Comparison of ENCODE assay signal across 28 cellular contexts in genomic region chr3:98554580-98554979, GRCh38. TPM values are rescaled to one million over a fixed set of nuclear protein-coding genes. Genes with fewer than 3 reads are reported as not detected.
DNase-seq lines count a peak whose midpoint lies in the region; ATAC-seq, FAIRE-seq and TF ChIP-seq lines count a peak whose summit lies in the region.
"Had no signal": no experiment of that assay in that cellular context is flagged by ENCODE, and none has a peak within 500 bp of the region (broad histone marks: within the 10 kb centered on the region; RNA-seq: fewer than 3 reads in every experiment).

No MANE protein-coding gene starts in this region.

- CTCF ChIA-PET in activated CD4-positive, alpha-beta T cell treated with anti-CD3 and anti-CD28 coated beads for 36 hours (lab: Charles Lee): interaction anchor here (1.8 to 2.7 kb wide), 3 partner anchors 9 to 17 kb away, joined by 5 to 17 read pairs (median 7); no protein-coding TSS in a partner anchor

- H3K27ac Mint-ChIP-seq in activated CD4-positive, alpha-beta T cell treated with anti-CD3 and anti-CD28 coated beads for 36 hours: peak overlapping the region; percentile 94
- H3K27ac Mint-ChIP-seq in T-helper 2 cell treated with Interferon-gamma antibody and Interleukin-4, amounts not matched to agents 5 μg/mL and 100 μg/mL, for 36 hours: peak overlapping the region; percentile 95
- H3K27ac Mint-ChIP-seq in effector memory CD8-positive, alpha-beta T cell: peak overlapping the region; percentile 86 to 95
- H3K27ac Mint-ChIP-seq: B cell, IgD-negative memory B cell, naive B cell had no signal

- peak overlapping the region; percentile 65; the same call in 1 of the 2 replicates for H3K4me3 ChIP-seq in GM12864 (ENCODE audit: low read depth, low read length)
- H3K4me3 ChIP-seq: cardiac muscle cell, right lobe of liver, stomach, upper lobe of left lung had no signal

- no peak for ATAC-seq in activated CD4-positive, alpha-beta T cell treated with anti-CD3 and anti-CD28 coated beads for 36 hours
- no peak for ATAC-seq in effector memory CD8-positive, alpha-beta T cell (replicated peaks)
- ATAC-seq in HG02571 (IDR thresholded peaks at IDR 0.05; ENCODE audit: unreplicated experiment): no peak

- H3K9me3 Mint-ChIP-seq in activated CD4-positive, alpha-beta T cell treated with anti-CD3 and anti-CD28 coated beads for 36 hours (ENCODE audit: low read depth): no peaks in the 10 kb centered on the region
- H3K9me3 Mint-ChIP-seq in T-helper 2 cell treated with Interferon-gamma antibody and Interleukin-4, amounts not matched to agents 5 μg/mL and 100 μg/mL, for 36 hours: peaks cover 6% of the 10 kb centered on the region
- no peaks in the 10 kb centered on the region for H3K9me3 Mint-ChIP-seq in effector memory CD8-positive, alpha-beta T cell
- H3K9me3 Mint-ChIP-seq: activated B cell treated with CpG ODN at 0.5 μM for 24 hours had no signal

- DNase-seq in activated CD4-positive, alpha-beta T cell treated with anti-CD3 and anti-CD28 coated beads for 36 hours: no peak
- no peak for DNase-seq in activated CD4-positive, alpha-beta T cell treated with anti-CD3 and anti-CD28 coated beads for 48 hours
- DNase-seq in GM12864 (ENCODE audit: low read depth): no peak
- no peak for DNase-seq in T-helper 2 cell treated with Interferon-gamma antibody and Interleukin-4, amounts not matched to agents 5 μg/mL and 100 μg/mL, for 36 hours (ENCODE audit: low spot score)
- DNase-seq in effector memory CD8-positive, alpha-beta T cell: no peak
- no peak for DNase-seq in D721Med (ENCODE audit: insufficient read length, low spot score)
- DNase-seq in hepatic stellate cell (ENCODE audit: low spot score): no peak
- DNase-seq: 8988T, activated B cell treated with CpG ODN at 0.5 μM for 24 hours, DMS 273 treated with DMSO at 0.1 percent for 48 hours, foreskin melanocyte, kidney, naive B cell, NCI-H2171 treated with DMSO at 0.1 percent for 48 hours, NCI-H69, right lobe of liver, SHP77 treated with DMSO at 0.1 percent for 48 hours, stomach, upper lobe of left lung had no signal

- H3K36me3 Mint-ChIP-seq in activated CD4-positive, alpha-beta T cell treated with anti-CD3 and anti-CD28 coated beads for 36 hours (ENCODE audit: low read depth): peaks cover 11% of the 10 kb centered on the region
- peaks cover 53% of the 10 kb centered on the region for H3K36me3 Mint-ChIP-seq in T-helper 2 cell treated with Interferon-gamma antibody and Interleukin-4, amounts not matched to agents 5 μg/mL and 100 μg/mL, for 36 hours (ENCODE audit: low read depth)
- peaks cover 3% of the 10 kb centered on the region for H3K36me3 Mint-ChIP-seq in effector memory CD8-positive, alpha-beta T cell (ENCODE audit: insufficient read depth)
- H3K36me3 Mint-ChIP-seq: IgD-negative memory B cell, naive B cell had no signal

- POLR2A ChIA-PET in activated CD4-positive, alpha-beta T cell treated with anti-CD3 and anti-CD28 coated beads for 36 hours (lab: Charles Lee): no interaction called here

- no peak for FAIRE-seq in D721Med (lab: Jason Lieb, UNC)
- FAIRE-seq: G401.6, kidney had no signal

- TF ChIP-seq CTCF in GM12864 (IDR thresholded peaks at IDR 0.05; ENCODE audit: low read depth, low read length, missing control alignments): no peak
- no peak for TF ChIP-seq CTCF in D721Med (IDR thresholded peaks at IDR 0.05; ENCODE audit: insufficient read depth, missing control alignments)

- peaks cover 87% of the 10 kb centered on the region for H3K4me1 Mint-ChIP-seq in activated CD4-positive, alpha-beta T cell treated with anti-CD3 and anti-CD28 coated beads for 36 hours
- H3K4me1 Mint-ChIP-seq in T-helper 2 cell treated with Interferon-gamma antibody and Interleukin-4, amounts not matched to agents 5 μg/mL and 100 μg/mL, for 36 hours (ENCODE audit: low read depth): peaks cover 87% of the 10 kb centered on the region
- peaks cover 43 to 80% of the 10 kb centered on the region in 2 donors for H3K4me1 Mint-ChIP-seq in effector memory CD8-positive, alpha-beta T cell (ENCODE audit: low read depth in 2 of 2)
- H3K4me1 Mint-ChIP-seq: naive B cell had no signal

- H3K27me3 Mint-ChIP-seq in activated CD4-positive, alpha-beta T cell treated with anti-CD3 and anti-CD28 coated beads for 36 hours: no peaks in the 10 kb centered on the region
- no peaks in the 10 kb centered on the region for H3K27me3 Mint-ChIP-seq in T-helper 2 cell treated with Interferon-gamma antibody and Interleukin-4, amounts not matched to agents 5 μg/mL and 100 μg/mL, for 36 hours (ENCODE audit: low read depth)
- H3K27me3 Mint-ChIP-seq in effector memory CD8-positive, alpha-beta T cell: no peaks in the 10 kb centered on the region

- intact Hi-C loops in activated CD4-positive, alpha-beta T cell treated with anti-CD3 and anti-CD28 coated beads for 36 hours (cut with DNase I, micrococcal nuclease): no loop called here

- peak overlapping the region; percentile 67 for H3K4me3 Mint-ChIP-seq in activated CD4-positive, alpha-beta T cell treated with anti-CD3 and anti-CD28 coated beads for 36 hours
- peak overlapping the region; percentile 83 for H3K4me3 Mint-ChIP-seq in T-helper 2 cell treated with Interferon-gamma antibody and Interleukin-4, amounts not matched to agents 5 μg/mL and 100 μg/mL, for 36 hours
- peak overlapping the region in 1 of 2 donors; percentile 80 for H3K4me3 Mint-ChIP-seq in effector memory CD8-positive, alpha-beta T cell
- H3K4me3 Mint-ChIP-seq: activated B cell treated with CpG ODN at 0.5 μM for 24 hours, IgD-negative memory B cell, naive B cell had no signal

RNA-seq across cellular contexts. Expression of gene GPR15, which starts 22.8 kb away (rescaled TPM):
- total RNA-seq in activated CD4-positive, alpha-beta T cell treated with anti-CD3 and anti-CD28 coated beads for 36 hours: 1 to 10 TPM; 1.1 to 1.3 TPM
- total RNA-seq: cardiac muscle cell, dermis microvascular lymphatic vessel endothelial cell, epithelial cell of proximal tubule, kidney, lung microvascular endothelial cell, osteocyte, right lobe of liver, stomach had no signal

RNA-seq across cellular contexts. Expression of gene CLDND1, which starts 31.9 kb away (rescaled TPM):
- 100 to 1,000 TPM; 153 to 171 TPM for total RNA-seq in activated CD4-positive, alpha-beta T cell treated with anti-CD3 and anti-CD28 coated beads for 36 hours

RNA-seq across cellular contexts. Expression of gene CPOX, which starts 38.8 kb away (rescaled TPM):
- total RNA-seq in activated CD4-positive, alpha-beta T cell treated with anti-CD3 and anti-CD28 coated beads for 36 hours: 10 to 100 TPM; 40.3 to 41.9 TPM

RNA-seq across cellular contexts. Expression of gene OR5K2, which starts 57.1 kb away (rescaled TPM):
- total RNA-seq in activated CD4-positive, alpha-beta T cell treated with anti-CD3 and anti-CD28 coated beads for 36 hours: not detected
- total RNA-seq: activated B cell treated with CpG ODN at 0.5 μM for 24 hours, B cell, cardiac muscle cell, dermis microvascular lymphatic vessel endothelial cell, epithelial cell of proximal tubule, kidney, lung microvascular endothelial cell, osteocyte, right lobe of liver, stomach, upper lobe of left lung had no signal
